In genomic region chr1:198032668-198033067, GRCh38 we compare ENCODE assay signal across 25 cellular contexts.
"Had no signal": no experiment of that assay in that cellular context is flagged by ENCODE, and none has a peak within 500 bp of the region (broad histone marks: within the 10 kb centered on the region; RNA-seq: fewer than 3 reads in every experiment).

No MANE protein-coding gene starts in this region.

- H3K27me3 Mint-ChIP-seq: IgD-negative memory B cell had no signal

- H3K4me3 ChIP-seq: K562 had no signal

- H3K4me3 Mint-ChIP-seq: IgD-negative memory B cell had no signal

- H3K4me2 ChIP-seq: KMS-11, SK-N-SH had no signal

- DNase-seq: Kasumi-1; NCI-H1092; NCI-H1105 treated with DMSO at 0.1 percent for 48 hours; NCI-H1417 treated with DMSO at 0.1 percent for 48 hours; NCI-H146; NCI-H1930; NCI-H2081 treated with DMSO at 0.1 percent for 48 hours; NCI-H2171; NCI-H226; NCI-H446; NCI-H510A; NCI-H524 treated with DMSO at 0.1 percent for 48 hours; NCI-H69; NCI-H774; NK-92 treated with Interleukin-12 subunit alpha and Interleukin-12 subunit beta, amount 100 ng/mL, for 24 hours; PC-3; SHP77; SK-N-SH; SW 1271 had no signal

- H3K27ac Mint-ChIP-seq: IgD-negative memory B cell had no signal

- H3K9me3 Mint-ChIP-seq: IgD-negative memory B cell had no signal

- H3K9me3 ChIP-seq: SK-N-SH had no signal

- H3K27ac ChIP-seq: HL-60, KMS-11, RWPE1 had no signal

- H3K9me2 ChIP-seq: SK-N-SH had no signal

- H3K9ac ChIP-seq: KMS-11, SK-N-SH had no signal

- H3K4me1 Mint-ChIP-seq: IgD-negative memory B cell had no signal

- H3K36me3 Mint-ChIP-seq: IgD-negative memory B cell had no signal

- ATAC-seq: K562, Panc1, PC-3 had no signal
